In genomic region chr1:186762653-186763052, GRCh38 we compare ENCODE assay signal across 19 cellular contexts.
DNase-seq lines count a peak whose midpoint lies in the region; ATAC-seq and TF ChIP-seq lines count a peak whose summit lies in the region.
"Had no signal": no experiment of that assay in that cellular context is flagged by ENCODE, and none has a peak within 500 bp of the region (broad histone marks: within the 10 kb centered on the region; RNA-seq: fewer than 3 reads in every experiment).

No MANE protein-coding gene starts in this region.

- no peak for TF ChIP-seq POLR2A in heart left ventricle (IDR thresholded peaks at IDR 0.05)

- peak overlapping the region; percentile 49 for H3K27ac Mint-ChIP-seq in endodermal cell
- H3K27ac Mint-ChIP-seq in activated CD8-positive, alpha-beta T cell treated with anti-CD3 and anti-CD28 coated beads for 36 hours = no peak overlapping the region
- H3K27ac Mint-ChIP-seq: IgD-negative memory B cell had no signal

- no peak for ATAC-seq in activated CD8-positive, alpha-beta T cell treated with anti-CD3 and anti-CD28 coated beads for 36 hours
- ATAC-seq in heart left ventricle (no peak), GM19324 (IDR thresholded peaks at IDR 0.05; ENCODE audit: low FRiP score, unreplicated experiment) (no peak)

- CTCF ChIA-PET in activated CD8-positive, alpha-beta T cell treated with anti-CD3 and anti-CD28 coated beads for 36 hours (lab: Charles Lee) = no interaction called here

- H3K9me3 ChIP-seq in endodermal cell (ENCODE audit: control insufficient read depth, low read length) = no peaks in the 10 kb centered on the region
- no peaks in the 10 kb centered on the region for H3K9me3 ChIP-seq in mesodermal cell (ENCODE audit: control insufficient read depth, low read length)
- H3K9me3 ChIP-seq in heart left ventricle = no peaks in the 10 kb centered on the region
- H3K9me3 ChIP-seq: HAP-1, SJSA1 had no signal

- H3K4me3 Mint-ChIP-seq in endodermal cell = no peak overlapping the region
- H3K4me3 Mint-ChIP-seq in activated CD8-positive, alpha-beta T cell treated with anti-CD3 and anti-CD28 coated beads for 36 hours = no peak overlapping the region
- H3K4me3 Mint-ChIP-seq: IgD-negative memory B cell had no signal

- H3K9me3 Mint-ChIP-seq in endodermal cell = no peaks in the 10 kb centered on the region
- H3K9me3 Mint-ChIP-seq in activated CD8-positive, alpha-beta T cell treated with anti-CD3 and anti-CD28 coated beads for 36 hours = no peaks in the 10 kb centered on the region
- H3K9me3 Mint-ChIP-seq: IgD-negative memory B cell had no signal

- H3K36me3 Mint-ChIP-seq in endodermal cell (ENCODE audit: low read depth) = no peaks in the 10 kb centered on the region
- H3K36me3 Mint-ChIP-seq in activated CD8-positive, alpha-beta T cell treated with anti-CD3 and anti-CD28 coated beads for 36 hours (ENCODE audit: low read depth) = no peaks in the 10 kb centered on the region
- H3K36me3 Mint-ChIP-seq: IgD-negative memory B cell had no signal

- H3K27ac ChIP-seq in C4-2B (no peak overlapping the region), endodermal cell (ENCODE audit: low read depth, low read length) (no peak overlapping the region), mesodermal cell (ENCODE audit: low read depth, low read length, severe bottlenecking) (peak overlapping the region; percentile 89), heart left ventricle (no peak overlapping the region)
- H3K27ac ChIP-seq: SJSA1 had no signal

- TF ChIP-seq CTCF in C4-2B (conservative IDR thresholded peaks at IDR 0.05) = 0 out of 2 replicates have a peak, but pooled peaks have one; percentile 4
- no peak for TF ChIP-seq CTCF in endodermal cell (conservative IDR thresholded peaks at IDR 0.05)
- TF ChIP-seq CTCF in activated CD8-positive, alpha-beta T cell treated with anti-CD3 and anti-CD28 coated beads for 36 hours (IDR thresholded peaks at IDR 0.05) = no peak
- TF ChIP-seq CTCF in heart left ventricle (IDR thresholded peaks at IDR 0.05) = no peak

- intact Hi-C loops in activated CD8-positive, alpha-beta T cell treated with anti-CD3 and anti-CD28 coated beads for 36 hours (cut with micrococcal nuclease) = no loop called here
- intact Hi-C loops in heart left ventricle (cut with DNase I) = loop anchor here in 1 of 10 donors (5.0 kb wide), 1 partner anchor 150 kb away; no protein-coding TSS in a partner anchor

- H3K36me3 ChIP-seq in endodermal cell (ENCODE audit: control insufficient read depth, insufficient read depth, low read length) (no peaks in the 10 kb centered on the region), mesodermal cell (ENCODE audit: control insufficient read depth, insufficient read depth, low read length) (no peaks in the 10 kb centered on the region), heart left ventricle (no peaks in the 10 kb centered on the region)
- H3K36me3 ChIP-seq: HAP-1, SJSA1 had no signal

- H3K4me3 ChIP-seq in endodermal cell (ENCODE audit: low read length) = peak overlapping the region; percentile 36
- H3K4me3 ChIP-seq in mesodermal cell (ENCODE audit: extremely low read depth, insufficient read depth, low read length, poor library complexity, severe bottlenecking) = no peak overlapping the region
- no peak overlapping the region for H3K4me3 ChIP-seq in heart left ventricle
- H3K4me3 ChIP-seq: HAP-1, SJSA1 had no signal

- H3K9ac ChIP-seq in endodermal cell (ENCODE audit: extremely low read depth, low read length, poor library complexity, severe bottlenecking) = peak overlapping the region; percentile 50

- peaks cover 14% of the 10 kb centered on the region for H3K4me1 Mint-ChIP-seq in endodermal cell
- no peaks in the 10 kb centered on the region for H3K4me1 Mint-ChIP-seq in activated CD8-positive, alpha-beta T cell treated with anti-CD3 and anti-CD28 coated beads for 36 hours (ENCODE audit: low read depth)
- H3K4me1 Mint-ChIP-seq: IgD-negative memory B cell had no signal

- POLR2A ChIA-PET in activated CD8-positive, alpha-beta T cell treated with anti-CD3 and anti-CD28 coated beads for 36 hours (lab: Charles Lee) = no interaction called here

- H3K27me3 Mint-ChIP-seq in endodermal cell (ENCODE audit: insufficient read depth) = no peaks in the 10 kb centered on the region
- no peaks in the 10 kb centered on the region for H3K27me3 Mint-ChIP-seq in activated CD8-positive, alpha-beta T cell treated with anti-CD3 and anti-CD28 coated beads for 36 hours
- H3K27me3 Mint-ChIP-seq: IgD-negative memory B cell had no signal

- H3K27me3 ChIP-seq in endodermal cell (ENCODE audit: control insufficient read depth, insufficient read depth, low read length, poor library complexity, severe bottlenecking) = no peaks in the 10 kb centered on the region
- no peaks in the 10 kb centered on the region for H3K27me3 ChIP-seq in heart left ventricle
- H3K27me3 ChIP-seq: SJSA1 had no signal

- H3K4me1 ChIP-seq in endodermal cell (ENCODE audit: control insufficient read depth, insufficient read depth, low read length) (peaks cover 6% of the 10 kb centered on the region), mesodermal cell (ENCODE audit: control insufficient read depth, insufficient read depth, low read length, poor library complexity, severe bottlenecking) (peaks cover 3% of the 10 kb centered on the region), heart left ventricle (no peaks in the 10 kb centered on the region)
- H3K4me1 ChIP-seq: HAP-1, SJSA1 had no signal

- DNase-seq in NCI-H510A treated with DMSO at 0.1 percent for 48 hours (lab: John Stamatoyannopoulos, UW) = peak; percentile 34
- no peak for DNase-seq in endodermal cell
- DNase-seq in NCI-H1694 treated with DMSO at 0.1 percent for 48 hours (lab: John Stamatoyannopoulos, UW) = no peak
- DNase-seq in activated CD8-positive, alpha-beta T cell treated with anti-CD3 and anti-CD28 coated beads for 36 hours = no peak
- DNase-seq in heart left ventricle = no peak
- DNase-seq: C1 segment of cervical spinal cord, DMS153, Kasumi-1, NCI-H1105, NCI-H1930, NCI-H2171, NCI-H446 treated with DMSO at 0.1 percent for 48 hours, NCI-H774 had no signal
